Comparison of ENCODE assay signal across 8 cellular contexts in genomic region chr5:41707853-41708603, GRCh38.
DNase-seq lines count a peak whose midpoint lies in the region; ATAC-seq and TF ChIP-seq lines count a peak whose summit lies in the region.

No MANE protein-coding gene starts in this region.

- H3K27ac ChIP-seq in HEK293 (ENCODE audit: extremely low read depth, low read depth, low read length) (no peak overlapping the region), MM.1S (ENCODE audit: low read length) (no peak overlapping the region), aorta (ENCODE audit: low read depth in 1 of 2, low read length in 2 of 2) (no peak overlapping the region)
- no peak overlapping the region for H3K27ac ChIP-seq in naive thymus-derived CD4-positive, alpha-beta T cell (ENCODE audit: low read depth, low read length)

- no peaks in the 10 kb centered on the region for H3K79me2 ChIP-seq in MM.1S (ENCODE audit: low read length)

- no peak overlapping the region for H3K4me3 Mint-ChIP-seq in neural crest cell
- no peak overlapping the region for H3K4me3 Mint-ChIP-seq in naive thymus-derived CD4-positive, alpha-beta T cell

- CTCF ChIA-PET in HEK293 (lab: Yijun Ruan, JAX): interaction anchor here (0.6 to 2.1 kb wide), 7 partner anchors 9 to 948 kb away, joined by 3 to 18 read pairs (median 3); no protein-coding TSS in a partner anchor
- CTCF ChIA-PET in naive thymus-derived CD4-positive, alpha-beta T cell (lab: Charles Lee): no interaction called here

- H3K36me3 ChIP-seq in HEK293 (ENCODE audit: control insufficient read depth in 2 of 2, insufficient read depth in 1 of 2, low read length in 2 of 2) (no peaks in the 10 kb centered on the region), MM.1S (replicated peaks; ENCODE audit: insufficient read depth, low read length) (no peaks in the 10 kb centered on the region), aorta (ENCODE audit: control insufficient read depth in 1 of 2, insufficient read depth in 2 of 2, low read length in 1 of 2) (no peaks in the 10 kb centered on the region)
- no peaks in the 10 kb centered on the region for H3K36me3 ChIP-seq in naive thymus-derived CD4-positive, alpha-beta T cell (ENCODE audit: control insufficient read depth in 2 of 3, insufficient read depth in 3 of 3, low read length in 3 of 3)

- H3K27ac Mint-ChIP-seq in neural crest cell (ENCODE audit: unreplicated experiment): no peak overlapping the region
- H3K27ac Mint-ChIP-seq in naive thymus-derived CD4-positive, alpha-beta T cell: no peak overlapping the region

- H3K9me3 ChIP-seq in HEK293 (ENCODE audit: control insufficient read depth, insufficient read depth, low read depth, low read length): peaks cover 4% of the 10 kb centered on the region; the same call in 1 of the 2 replicates
- H3K9me3 ChIP-seq in MM.1S (replicated peaks; ENCODE audit: insufficient read depth, low read length): no peaks in the 10 kb centered on the region
- no peaks in the 10 kb centered on the region for H3K9me3 ChIP-seq in aorta (ENCODE audit: control insufficient read depth, low read length)
- H3K9me3 ChIP-seq in naive thymus-derived CD4-positive, alpha-beta T cell (ENCODE audit: control insufficient read depth in 2 of 3, low read length in 3 of 3): no peaks in the 10 kb centered on the region

- H3K4me1 Mint-ChIP-seq in neural crest cell: no peaks in the 10 kb centered on the region
- no peaks in the 10 kb centered on the region for H3K4me1 Mint-ChIP-seq in naive thymus-derived CD4-positive, alpha-beta T cell

- in situ Hi-C loops in GM13977 (cut with MboI; ENCODE audit: low pct_unique_long_range_greater_than_20kb, low sequenced_read_pairs, unreplicated experiment): loop anchor here (10.0 kb wide), 1 partner anchor 117 kb away; no protein-coding TSS in a partner anchor
- in situ Hi-C loops in astrocyte of the cerebellum (cut with HindIII; ENCODE audit: low sequenced_read_pairs): no loop called here

- no peak overlapping the region for H2AFZ ChIP-seq in MM.1S (ENCODE audit: low read length)

- no peaks in the 10 kb centered on the region for H3F3A ChIP-seq in MM.1S (ENCODE audit: insufficient read depth, low read length)

- H3K4me1 ChIP-seq in HEK293 (ENCODE audit: control insufficient read depth, insufficient read depth, low read length) (no peaks in the 10 kb centered on the region), MM.1S (ENCODE audit: low read length) (no peaks in the 10 kb centered on the region), aorta (ENCODE audit: control insufficient read depth in 1 of 2, insufficient read depth in 2 of 2, low read length in 2 of 2) (no peaks in the 10 kb centered on the region)
- no peaks in the 10 kb centered on the region for H3K4me1 ChIP-seq in naive thymus-derived CD4-positive, alpha-beta T cell (ENCODE audit: control insufficient read depth in 2 of 2, insufficient read depth in 2 of 2, low read length in 2 of 2)

- peak; percentile 63 for TF ChIP-seq CTCF in GM13977 (IDR thresholded peaks at IDR 0.05; ENCODE audit: extremely low read depth, insufficient read depth, missing control alignments)
- no peak for TF ChIP-seq CTCF in HEK293 (tag by site-specific recombination; IDR thresholded peaks at IDR 0.05)
- TF ChIP-seq CTCF in MM.1S (IDR thresholded peaks at IDR 0.05; ENCODE audit: low read length): peak; percentile 61
- TF ChIP-seq CTCF in astrocyte of the cerebellum (IDR thresholded peaks at IDR 0.05; ENCODE audit: low read depth, low read length, missing control alignments): peak; percentile 55
- TF ChIP-seq CTCF in neural crest cell (conservative IDR thresholded peaks at IDR 0.05): peak; percentile 51

- H3K36me3 Mint-ChIP-seq in neural crest cell (ENCODE audit: low read depth): peaks cover 4% of the 10 kb centered on the region
- peaks cover 0 to 8% (median 3%) of the 10 kb centered on the region in 5 donors for H3K36me3 Mint-ChIP-seq in naive thymus-derived CD4-positive, alpha-beta T cell

- peak; percentile 25 for DNase-seq in GM13977 (ENCODE audit: low spot score)
- DNase-seq in MM.1S: peak; percentile 48
- DNase-seq in astrocyte of the cerebellum (ENCODE audit: low read depth): peak; percentile 31
- no peak for DNase-seq in neural crest cell (ENCODE audit: low read depth, low spot score)
- DNase-seq in stimulated activated naive CD4-positive, alpha-beta T cell (lab: John Stamatoyannopoulos, UW): no peak
- no peak for DNase-seq in aorta
- DNase-seq in naive thymus-derived CD4-positive, alpha-beta T cell: no peak

- H3K9me2 ChIP-seq in MM.1S (replicated peaks; ENCODE audit: insufficient read depth, low read length): no peaks in the 10 kb centered on the region

- peaks cover 9% of the 10 kb centered on the region for H3K27me3 Mint-ChIP-seq in neural crest cell (ENCODE audit: low read depth)
- H3K27me3 Mint-ChIP-seq in naive thymus-derived CD4-positive, alpha-beta T cell: peaks cover 5 to 29% (median 7%) of the 10 kb centered on the region in 5 donors

- H3K9ac ChIP-seq in MM.1S (ENCODE audit: low read length): no peak overlapping the region

- H3K9me3 Mint-ChIP-seq in neural crest cell: peaks cover 22% of the 10 kb centered on the region
- peaks cover 0 to 54% (median 22%) of the 10 kb centered on the region in 11 donors for H3K9me3 Mint-ChIP-seq in naive thymus-derived CD4-positive, alpha-beta T cell

- H3K27me3 ChIP-seq in MM.1S (replicated peaks; ENCODE audit: insufficient read depth, low read length) (no peaks in the 10 kb centered on the region), aorta (ENCODE audit: control insufficient read depth in 1 of 2, insufficient read depth in 2 of 2, low read length in 1 of 2) (no peaks in the 10 kb centered on the region)
- peaks cover 0 to 3% of the 10 kb centered on the region in 2 donors for H3K27me3 ChIP-seq in naive thymus-derived CD4-positive, alpha-beta T cell (ENCODE audit: control insufficient read depth in 2 of 2, insufficient read depth in 2 of 2, low read length in 2 of 2)

- WGBS in aorta, 2 donors: 48 to 68% methylated on average over 4 of the region's 4 CpGs

- POLR2A ChIA-PET in HEK293 (lab: Yijun Ruan, JAX): no interaction called here
- POLR2A ChIA-PET in naive thymus-derived CD4-positive, alpha-beta T cell (lab: Charles Lee): no interaction called here

- intact Hi-C loops in aorta (cut with DNase I): no loop called here
- intact Hi-C loops in naive thymus-derived CD4-positive, alpha-beta T cell (cut with micrococcal nuclease): loop anchor here in 1 of 2 donors (1.0 kb wide), 1 partner anchor 135 kb away; no protein-coding TSS in a partner anchor

- no peaks in the 10 kb centered on the region for H4K20me1 ChIP-seq in MM.1S (ENCODE audit: insufficient read depth, low read length)

- ATAC-seq in aorta (ENCODE audit: low FRiP score): no peak
- ATAC-seq in naive thymus-derived CD4-positive, alpha-beta T cell: no peak

- no peak overlapping the region for H3K4me2 ChIP-seq in MM.1S (ENCODE audit: low read depth, low read length)

- H3K4me3 ChIP-seq in HEK293 (ENCODE audit: low read depth, low read length): no peak overlapping the region
- H3K4me3 ChIP-seq in MM.1S (ENCODE audit: low read length): no peak overlapping the region
- no peak overlapping the region for H3K4me3 ChIP-seq in astrocyte of the cerebellum (ENCODE audit: low read depth, low read length)
- H3K4me3 ChIP-seq in aorta (ENCODE audit: low read length in 2 of 2): no peak overlapping the region
- H3K4me3 ChIP-seq in naive thymus-derived CD4-positive, alpha-beta T cell (ENCODE audit: low read length): no peak overlapping the region

TF ChIP-seq in HEK293, 187 proteins besides CTCF, POLR2A, EP300 and RAD21:
- TF ChIP-seq SP2 (tag by site-specific recombination; IDR thresholded peaks at IDR 0.05) (no peak), ZBTB6 (tag by site-specific recombination; IDR thresholded peaks at IDR 0.05) (no peak), ZNF654 (tag by site-specific recombination; IDR thresholded peaks at IDR 0.05; ENCODE audit: low read depth) (peak; percentile 50), ZNF362 (tag by site-specific recombination; IDR thresholded peaks at IDR 0.05) (no peak)

Comparison
In these comparisons a context has a peak if more than half of its experiments do, and no peak if none do; other contexts are left out.
1. DNase-seq: peak in GM13977 (single experiment), MM.1S (single experiment) and astrocyte of the cerebellum (single experiment); none in neural crest cell (single experiment), stimulated activated naive CD4-positive, alpha-beta T cell (0 of 6), aorta (0 of 2) and naive thymus-derived CD4-positive, alpha-beta T cell (0 of 9).